20 cellular contexts compared by ENCODE assay signal in genomic region chr22:38713921-38714320, GRCh38. TPM values are rescaled to one million over a fixed set of nuclear protein-coding genes. Genes with fewer than 3 reads are reported as not detected.
DNase-seq lines count a peak whose midpoint lies in the region; ATAC-seq, FAIRE-seq and TF ChIP-seq lines count a peak whose summit lies in the region.
"Had no signal": no experiment of that assay in that cellular context is flagged by ENCODE, and none has a peak within 500 bp of the region (broad histone marks: within the 10 kb centered on the region; RNA-seq: fewer than 3 reads in every experiment).

No MANE protein-coding gene starts in this region.

- DNase-seq in activated T-cell treated with anti-CD3 and anti-CD28 coated beads, Interleukin-2, amount 50 U/mL, for 24 hours, result peak; percentile 20
- DNase-seq in activated T-cell treated with anti-CD3 and anti-CD28 coated beads, Interleukin-2, amount 50 U/mL, for 4 hours, result no peak
- DNase-seq in T-cell (no peak), memory B cell (ENCODE audit: low spot score in 2 of 2) (no peak), erythroblast (lab: John Stamatoyannopoulos, UW) (no peak), small intestine (no peak), GM20000 (ENCODE audit: low spot score) (no peak)
- DNase-seq in stimulated activated effector memory CD8-positive, alpha-beta T cell treated with anti-CD3 and anti-CD28 coated beads, Interleukin-12 subunit alpha, Interleukin-12 subunit beta, amount 100 ng/mL, for 72 hours (ENCODE audit: low spot score in 2 of 2), result no peak
- DNase-seq: ACHN; body of pancreas; midbrain; NCI-H2081; NCI-H82; posterior cingulate gyrus; stimulated activated naive CD4-positive, alpha-beta T cell had no signal

- POLR2A ChIA-PET in T-cell (lab: Charles Lee), result interaction anchor here in 1 of 2 donors (0.8 to 1.7 kb wide), 2 partner anchors 15 to 18 kb away, joined by 3 to 6 read pairs; no protein-coding TSS in a partner anchor

- TF ChIP-seq POLR2A in erythroblast (IDR thresholded peaks at IDR 0.05; ENCODE audit: low read length), result no peak

- no peak overlapping the region for H3K4me3 Mint-ChIP-seq in activated T-cell treated with anti-CD3 and anti-CD28 coated beads, Interleukin-2, amount 50 U/mL, for 24 hours
- H3K4me3 Mint-ChIP-seq in activated T-cell treated with anti-CD3 and anti-CD28 coated beads, Interleukin-2, amount 50 U/mL, for 4 hours, result no peak overlapping the region
- no peak overlapping the region for H3K4me3 Mint-ChIP-seq in T-cell
- no peak overlapping the region for H3K4me3 Mint-ChIP-seq in memory B cell
- H3K4me3 Mint-ChIP-seq in stimulated activated effector memory CD8-positive, alpha-beta T cell treated with anti-CD3 and anti-CD28 coated beads, Interleukin-12 subunit alpha, Interleukin-12 subunit beta, amount 100 ng/mL, for 72 hours, result no peak overlapping the region
- H3K4me3 Mint-ChIP-seq: dendritic cell treated with granulocyte-macrophage colony-stimulating factor and Interleukin-4, amounts not matched to agents 40 ng/mL and 50 ng/mL, for 4 days had no signal

- peaks cover 0 to 22% of the 10 kb centered on the region in 2 donors for H3K36me3 ChIP-seq in small intestine (ENCODE audit: control insufficient read depth in 2 of 2, insufficient read depth in 2 of 2, low read length in 2 of 2)

- FAIRE-seq in small intestine (lab: Jason Lieb, UNC), result no peak
- FAIRE-seq: islet of Langerhans, urothelium cell line had no signal

- no peak for ATAC-seq in activated T-cell treated with anti-CD3 and anti-CD28 coated beads, Interleukin-2, amount 50 U/mL, for 4 hours
- no peak for ATAC-seq in T-cell (replicated peaks in 1 of 4)
- no peak for ATAC-seq in memory B cell (ENCODE audit: low read depth)
- ATAC-seq in stimulated activated effector memory CD8-positive, alpha-beta T cell treated with anti-CD3 and anti-CD28 coated beads, Interleukin-12 subunit alpha, Interleukin-12 subunit beta, amount 100 ng/mL, for 72 hours, result no peak
- ATAC-seq: body of pancreas, Panc1 had no signal

- no peak overlapping the region for H3K27ac ChIP-seq in small intestine (ENCODE audit: low read depth in 1 of 2, low read length in 1 of 2)
- H3K27ac ChIP-seq: esophagus muscularis mucosa had no signal

- H3K27ac Mint-ChIP-seq in activated T-cell treated with anti-CD3 and anti-CD28 coated beads, Interleukin-2, amount 50 U/mL, for 24 hours, result peak overlapping the region; percentile 50
- H3K27ac Mint-ChIP-seq in T-cell, result peak overlapping the region; percentile 4 to 63
- peak overlapping the region; percentile 76 for H3K27ac Mint-ChIP-seq in memory B cell
- H3K27ac Mint-ChIP-seq in stimulated activated effector memory CD8-positive, alpha-beta T cell treated with anti-CD3 and anti-CD28 coated beads, Interleukin-12 subunit alpha, Interleukin-12 subunit beta, amount 100 ng/mL, for 72 hours, result peak overlapping the region; percentile 76

- H3K4me1 ChIP-seq in small intestine (ENCODE audit: control insufficient read depth in 2 of 2, insufficient read depth in 1 of 2, low read depth in 1 of 2, low read length in 1 of 2), result no peaks in the 10 kb centered on the region

- 87 to 94% (median 93%) methylated on average over 8 of the region's 8 CpGs for WGBS in small intestine, 3 donors

- no peaks in the 10 kb centered on the region for H3K27me3 Mint-ChIP-seq in activated T-cell treated with anti-CD3 and anti-CD28 coated beads, Interleukin-2, amount 50 U/mL, for 24 hours
- no peaks in the 10 kb centered on the region for H3K27me3 Mint-ChIP-seq in activated T-cell treated with anti-CD3 and anti-CD28 coated beads, Interleukin-2, amount 50 U/mL, for 4 hours (ENCODE audit: low read depth)
- H3K27me3 Mint-ChIP-seq in T-cell (no peaks in the 10 kb centered on the region), memory B cell (no peaks in the 10 kb centered on the region)
- H3K27me3 Mint-ChIP-seq: dendritic cell treated with granulocyte-macrophage colony-stimulating factor and Interleukin-4, amounts not matched to agents 40 ng/mL and 50 ng/mL, for 4 days had no signal

- H3K4me3 ChIP-seq in small intestine (ENCODE audit: low read depth in 1 of 2, low read length in 2 of 2), result no peak overlapping the region
- H3K4me3 ChIP-seq: body of pancreas, esophagus muscularis mucosa had no signal

- no peaks in the 10 kb centered on the region for H3K9me3 Mint-ChIP-seq in activated T-cell treated with anti-CD3 and anti-CD28 coated beads, Interleukin-2, amount 50 U/mL, for 24 hours
- H3K9me3 Mint-ChIP-seq in activated T-cell treated with anti-CD3 and anti-CD28 coated beads, Interleukin-2, amount 50 U/mL, for 4 hours, result no peaks in the 10 kb centered on the region
- H3K9me3 Mint-ChIP-seq in T-cell (no peaks in the 10 kb centered on the region), memory B cell (no peaks in the 10 kb centered on the region)
- no peaks in the 10 kb centered on the region for H3K9me3 Mint-ChIP-seq in stimulated activated effector memory CD8-positive, alpha-beta T cell treated with anti-CD3 and anti-CD28 coated beads, Interleukin-12 subunit alpha, Interleukin-12 subunit beta, amount 100 ng/mL, for 72 hours
- H3K9me3 Mint-ChIP-seq: dendritic cell treated with granulocyte-macrophage colony-stimulating factor and Interleukin-4, amounts not matched to agents 40 ng/mL and 50 ng/mL, for 4 days had no signal

- H3K36me3 Mint-ChIP-seq in activated T-cell treated with anti-CD3 and anti-CD28 coated beads, Interleukin-2, amount 50 U/mL, for 24 hours (ENCODE audit: low read depth), result peaks cover 90% of the 10 kb centered on the region
- H3K36me3 Mint-ChIP-seq in activated T-cell treated with anti-CD3 and anti-CD28 coated beads, Interleukin-2, amount 50 U/mL, for 4 hours (ENCODE audit: insufficient read depth), result peaks cover 47% of the 10 kb centered on the region
- H3K36me3 Mint-ChIP-seq in T-cell (peaks cover 58% of the 10 kb centered on the region), memory B cell (peaks cover 33% of the 10 kb centered on the region)
- peaks cover 82% of the 10 kb centered on the region for H3K36me3 Mint-ChIP-seq in stimulated activated effector memory CD8-positive, alpha-beta T cell treated with anti-CD3 and anti-CD28 coated beads, Interleukin-12 subunit alpha, Interleukin-12 subunit beta, amount 100 ng/mL, for 72 hours

- TF ChIP-seq CTCF in GM20000 (IDR thresholded peaks at IDR 0.05; ENCODE audit: extremely low read depth, missing control alignments), result no peak

- no peaks in the 10 kb centered on the region for H3K27me3 ChIP-seq in small intestine (ENCODE audit: control insufficient read depth in 2 of 2, insufficient read depth in 2 of 2, low read length in 2 of 2)
- H3K27me3 ChIP-seq: body of pancreas, esophagus muscularis mucosa had no signal

- CTCF ChIA-PET in T-cell (lab: Charles Lee), result no interaction called here

- H3K9me3 ChIP-seq in small intestine (ENCODE audit: control insufficient read depth, low read depth), result no peaks in the 10 kb centered on the region
- H3K9me3 ChIP-seq: body of pancreas, esophagus muscularis mucosa had no signal

- H3K4me1 Mint-ChIP-seq in activated T-cell treated with anti-CD3 and anti-CD28 coated beads, Interleukin-2, amount 50 U/mL, for 24 hours (ENCODE audit: low read depth), result peaks cover 53% of the 10 kb centered on the region
- H3K4me1 Mint-ChIP-seq in activated T-cell treated with anti-CD3 and anti-CD28 coated beads, Interleukin-2, amount 50 U/mL, for 4 hours (ENCODE audit: low read depth), result peaks cover 58% of the 10 kb centered on the region
- H3K4me1 Mint-ChIP-seq in T-cell (peaks cover 59 to 73% (median 60%) of the 10 kb centered on the region in 3 donors), memory B cell (peaks cover 45% of the 10 kb centered on the region)
- peaks cover 74% of the 10 kb centered on the region for H3K4me1 Mint-ChIP-seq in stimulated activated effector memory CD8-positive, alpha-beta T cell treated with anti-CD3 and anti-CD28 coated beads, Interleukin-12 subunit alpha, Interleukin-12 subunit beta, amount 100 ng/mL, for 72 hours

RNA-seq across cellular contexts. Expression of gene GTPBP1, which starts 8.2 kb away (rescaled TPM):
- total RNA-seq in activated T-cell treated with anti-CD3 and anti-CD28 coated beads, Interleukin-2, amount 50 U/mL, for 4 hours, result 10 to 100 TPM; 69.9 to 80.4 (median 76.5) TPM
- 100 to 1,000 TPM in 2 of 5 donors, 10 to 100 TPM in 3; 79.1 to 229 (median 83.3) TPM for total RNA-seq in T-cell
- polyA plus RNA-seq in small intestine, result 10 to 100 TPM; 13.0 to 25.8 (median 22.2) TPM

RNA-seq across cellular contexts. Expression of gene JOSD1, which starts 13.2 kb away (rescaled TPM):
- total RNA-seq in activated T-cell treated with anti-CD3 and anti-CD28 coated beads, Interleukin-2, amount 50 U/mL, for 4 hours, result 10 to 100 TPM; 65.3 to 76.0 (median 72.8) TPM
- 100 to 1,000 TPM in 2 of 5 donors, 10 to 100 TPM in 3; 78.4 to 164 (median 83.5) TPM for total RNA-seq in T-cell
- 10 to 100 TPM; 34.6 to 73.5 (median 39.4) TPM for polyA plus RNA-seq in small intestine

RNA-seq across cellular contexts. Expression of gene TOMM22, which starts 32.2 kb away (rescaled TPM):
- 100 to 1,000 TPM; 247 to 280 (median 249) TPM for total RNA-seq in activated T-cell treated with anti-CD3 and anti-CD28 coated beads, Interleukin-2, amount 50 U/mL, for 4 hours
- total RNA-seq in T-cell, result 10 to 100 TPM; 52.4 to 58.1 (median 53.3) TPM
- polyA plus RNA-seq in small intestine, result 10 to 100 TPM; 42.5 to 59.9 (median 44.0) TPM

RNA-seq across cellular contexts. Expression of gene SUN2, which starts 41.9 kb away (rescaled TPM):
- total RNA-seq in activated T-cell treated with anti-CD3 and anti-CD28 coated beads, Interleukin-2, amount 50 U/mL, for 4 hours, result 10 to 100 TPM; 30.1 to 44.6 (median 44.0) TPM
- 1,000 to 10,000 TPM in 2 of 5 donors, 100 to 1,000 TPM in 3; 526 to 1,075 (median 979) TPM for total RNA-seq in T-cell
- 10 to 100 TPM; 19.0 to 94.2 (median 32.7) TPM for polyA plus RNA-seq in small intestine

RNA-seq across cellular contexts. Expression of gene CBY1, which starts 57.5 kb away (rescaled TPM):
- total RNA-seq in activated T-cell treated with anti-CD3 and anti-CD28 coated beads, Interleukin-2, amount 50 U/mL, for 4 hours, result 1 to 10 TPM; 4.7 to 6.7 (median 4.9) TPM
- total RNA-seq in T-cell, result 10 to 100 TPM; 10.3 to 32.0 (median 27.8) TPM
- polyA plus RNA-seq in small intestine, result 10 to 100 TPM; 17.3 to 36.2 (median 27.5) TPM

Comparison
In these comparisons a context has a peak if more than half of its experiments do, and no peak if none do; other contexts are left out.
1. RNA of gene TOMM22, which starts 32.2 kb away (total RNA-seq): 247 to 280 TPM in activated T-cell treated with anti-CD3 and anti-CD28 coated beads, Interleukin-2, amount 50 U/mL, for 4 hours; 52.4 to 58.1 TPM in T-cell; every median in the first group is over 4 times any median in the second.
2. Peak in every context shown above with its lines, with median percentiles within 50 percentile points of each other: H3K27ac Mint-ChIP-seq.